1 cellular context compared by ENCODE assay signal in the genomic region with DNA sequence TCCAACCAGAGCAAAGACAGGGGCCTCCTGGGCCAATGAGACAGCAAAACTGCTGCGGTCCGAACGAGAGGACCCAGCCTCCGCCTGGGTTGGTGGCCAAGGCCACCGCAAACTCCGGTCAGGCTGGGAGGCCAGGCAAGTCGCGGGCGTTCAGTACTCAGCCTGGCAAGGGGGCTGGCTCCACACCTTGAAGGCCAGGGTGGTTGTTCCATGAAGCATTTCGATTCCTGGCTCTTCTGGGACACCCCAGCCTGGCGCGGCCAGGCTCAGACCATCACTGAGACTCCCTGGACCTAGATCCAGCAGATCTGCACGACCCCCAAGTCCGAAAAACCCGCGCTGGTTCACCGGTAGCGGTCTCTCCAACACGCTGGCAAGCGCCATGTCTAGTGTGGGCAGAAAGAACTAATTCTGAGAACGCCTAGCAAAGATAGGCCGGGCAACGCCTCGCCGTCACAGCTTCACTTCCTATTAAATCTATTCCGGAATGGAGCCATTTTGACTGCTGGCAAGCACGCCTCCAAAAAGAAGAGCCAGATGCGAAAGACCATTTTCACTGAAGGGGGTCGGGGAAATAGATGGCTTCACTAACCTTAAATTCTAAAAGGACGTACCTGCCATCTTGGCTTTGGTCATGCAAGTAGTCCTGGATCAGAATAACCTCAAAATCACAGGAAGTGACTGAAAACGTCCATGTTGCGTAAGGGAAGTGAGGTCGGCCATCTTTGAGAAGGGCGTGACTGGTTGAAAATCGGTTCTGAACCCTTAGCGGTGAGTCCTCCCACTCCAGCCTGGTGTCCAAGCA.
TF ChIP-seq lines count a peak whose summit lies in the region.

A gene (minus strand): TSS at position 403 of the 805 bp plus-strand sequence. CDS start 19 bp downstream, at position 384.

TF ChIP-seq in H1, 55 proteins besides CTCF, POLR2A, EP300 and RAD21 (continued from another document):
- TF ChIP-seq TBP (IDR thresholded peaks at IDR 0.05; ENCODE audit: low read depth, low read length) (peak; percentile 77), TAF1 (IDR thresholded peaks at IDR 0.05; ENCODE audit: low read depth, low read length) (peak; percentile 97), GTF2F1 (IDR thresholded peaks at IDR 0.05; ENCODE audit: borderline replicate concordance, low read depth, low read length) (no peak), CHD2 (IDR thresholded peaks at IDR 0.05; ENCODE audit: low read length) (no peak), KDM4A (IDR thresholded peaks at IDR 0.05; ENCODE audit: low read depth, low read length, severe bottlenecking) (peak; percentile 42), CBX5 (IDR thresholded peaks at IDR 0.05; ENCODE audit: low read depth, low read length) (no peak), RXRA (IDR thresholded peaks at IDR 0.05; ENCODE audit: insufficient read depth, low read depth, low read length) (no peak), POLR2AphosphoS5 (IDR thresholded peaks at IDR 0.05; ENCODE audit: low read depth, low read length) (peak; percentile 31), KDM1A (IDR thresholded peaks at IDR 0.05; ENCODE audit: borderline replicate concordance, low read length) (no peak), POU5F1 (IDR thresholded peaks at IDR 0.05; ENCODE audit: low read depth, low read length) (no peak), RNF2 (IDR thresholded peaks at IDR 0.05; ENCODE audit: borderline replicate concordance, low read depth, low read length, missing control alignments, poor library complexity, severe bottlenecking) (no peak), ZNF274 (IDR thresholded peaks at IDR 0.05; ENCODE audit: borderline replicate concordance, extremely low read depth, low read length) (no peak), GABPA (IDR thresholded peaks at IDR 0.05; ENCODE audit: borderline replicate concordance, insufficient read depth, low read length) (no peak), SRF (IDR thresholded peaks at IDR 0.05; ENCODE audit: low read depth, low read length) (no peak), BRCA1 (IDR thresholded peaks at IDR 0.05; ENCODE audit: low read depth, low read length) (no peak), JUND (IDR thresholded peaks at IDR 0.05; ENCODE audit: low read length) (no peak), NANOG (IDR thresholded peaks at IDR 0.05; ENCODE audit: insufficient read depth, low read depth, low read length, poor library complexity, severe bottlenecking) (no peak), SP2 (IDR thresholded peaks at IDR 0.05; ENCODE audit: low read length) (no peak), HDAC2 (IDR thresholded peaks at IDR 0.05; ENCODE audit: borderline replicate concordance in 1 of 2, low read depth in 2 of 2, low read length in 2 of 2) (no peak; a peak in 1 of 4 replicates), JUN (IDR thresholded peaks at IDR 0.05; ENCODE audit: low read depth, low read length) (no peak), EGR1 (IDR thresholded peaks at IDR 0.05; ENCODE audit: borderline replicate concordance, low read depth, low read length) (no peak), TAF7 (optimal IDR thresholded peaks at IDR 0.05; ENCODE audit: borderline replicate concordance, low read depth, low read length) (peak; percentile 92), SIX5 (IDR thresholded peaks at IDR 0.05; ENCODE audit: low read depth, low read length) (peak; percentile 74), SIRT6 (IDR thresholded peaks at IDR 0.05; ENCODE audit: low read length) (no peak), KDM5A (IDR thresholded peaks at IDR 0.05; ENCODE audit: low read length) (peak; percentile 77), CHD1 (IDR thresholded peaks at IDR 0.05; ENCODE audit: low read depth, low read length) (no peak), SIN3A (conservative IDR thresholded peaks at IDR 0.05 in 1 of 2, IDR thresholded peaks at IDR 0.05 in 1 of 2; ENCODE audit: low read depth in 1 of 2, low read length in 2 of 2) (no peak; a peak in 2 of 4 replicates), MAFK (IDR thresholded peaks at IDR 0.05; ENCODE audit: low read depth, low read length) (peak; percentile 67), CREB1 (IDR thresholded peaks at IDR 0.05) (peak; percentile 78), FOSL1 (IDR thresholded peaks at IDR 0.05; ENCODE audit: insufficient read depth, low read depth, low read length) (no peak), TCF12 (IDR thresholded peaks at IDR 0.05; ENCODE audit: low read depth, low read length) (no peak), PHF8 (conservative IDR thresholded peaks at IDR 0.05; ENCODE audit: low read depth, low read length) (peak; percentile 92), BCL11A (IDR thresholded peaks at IDR 0.05; ENCODE audit: low read depth in 2 of 2, low read length in 2 of 2) (no peak), ASH2L (IDR thresholded peaks at IDR 0.05; ENCODE audit: low read length) (peak; percentile 67), BACH1 (IDR thresholded peaks at IDR 0.05; ENCODE audit: low read length) (no peak), EZH2 (IDR thresholded peaks at IDR 0.05; ENCODE audit: low read depth, low read length, severe bottlenecking) (no peak), CBX8 (IDR thresholded peaks at IDR 0.05; ENCODE audit: borderline replicate concordance, low read depth, low read length) (no peak)
- TF ChIP-seq, protein P1, sequence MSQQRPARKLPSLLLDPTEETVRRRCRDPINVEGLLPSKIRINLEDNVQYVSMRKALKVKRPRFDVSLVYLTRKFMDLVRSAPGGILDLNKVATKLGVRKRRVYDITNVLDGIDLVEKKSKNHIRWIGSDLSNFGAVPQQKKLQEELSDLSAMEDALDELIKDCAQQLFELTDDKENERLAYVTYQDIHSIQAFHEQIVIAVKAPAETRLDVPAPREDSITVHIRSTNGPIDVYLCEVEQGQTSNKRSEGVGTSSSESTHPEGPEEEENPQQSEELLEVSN (IDR thresholded peaks at IDR 0.05), result no peak
- TF ChIP-seq, protein P2, sequence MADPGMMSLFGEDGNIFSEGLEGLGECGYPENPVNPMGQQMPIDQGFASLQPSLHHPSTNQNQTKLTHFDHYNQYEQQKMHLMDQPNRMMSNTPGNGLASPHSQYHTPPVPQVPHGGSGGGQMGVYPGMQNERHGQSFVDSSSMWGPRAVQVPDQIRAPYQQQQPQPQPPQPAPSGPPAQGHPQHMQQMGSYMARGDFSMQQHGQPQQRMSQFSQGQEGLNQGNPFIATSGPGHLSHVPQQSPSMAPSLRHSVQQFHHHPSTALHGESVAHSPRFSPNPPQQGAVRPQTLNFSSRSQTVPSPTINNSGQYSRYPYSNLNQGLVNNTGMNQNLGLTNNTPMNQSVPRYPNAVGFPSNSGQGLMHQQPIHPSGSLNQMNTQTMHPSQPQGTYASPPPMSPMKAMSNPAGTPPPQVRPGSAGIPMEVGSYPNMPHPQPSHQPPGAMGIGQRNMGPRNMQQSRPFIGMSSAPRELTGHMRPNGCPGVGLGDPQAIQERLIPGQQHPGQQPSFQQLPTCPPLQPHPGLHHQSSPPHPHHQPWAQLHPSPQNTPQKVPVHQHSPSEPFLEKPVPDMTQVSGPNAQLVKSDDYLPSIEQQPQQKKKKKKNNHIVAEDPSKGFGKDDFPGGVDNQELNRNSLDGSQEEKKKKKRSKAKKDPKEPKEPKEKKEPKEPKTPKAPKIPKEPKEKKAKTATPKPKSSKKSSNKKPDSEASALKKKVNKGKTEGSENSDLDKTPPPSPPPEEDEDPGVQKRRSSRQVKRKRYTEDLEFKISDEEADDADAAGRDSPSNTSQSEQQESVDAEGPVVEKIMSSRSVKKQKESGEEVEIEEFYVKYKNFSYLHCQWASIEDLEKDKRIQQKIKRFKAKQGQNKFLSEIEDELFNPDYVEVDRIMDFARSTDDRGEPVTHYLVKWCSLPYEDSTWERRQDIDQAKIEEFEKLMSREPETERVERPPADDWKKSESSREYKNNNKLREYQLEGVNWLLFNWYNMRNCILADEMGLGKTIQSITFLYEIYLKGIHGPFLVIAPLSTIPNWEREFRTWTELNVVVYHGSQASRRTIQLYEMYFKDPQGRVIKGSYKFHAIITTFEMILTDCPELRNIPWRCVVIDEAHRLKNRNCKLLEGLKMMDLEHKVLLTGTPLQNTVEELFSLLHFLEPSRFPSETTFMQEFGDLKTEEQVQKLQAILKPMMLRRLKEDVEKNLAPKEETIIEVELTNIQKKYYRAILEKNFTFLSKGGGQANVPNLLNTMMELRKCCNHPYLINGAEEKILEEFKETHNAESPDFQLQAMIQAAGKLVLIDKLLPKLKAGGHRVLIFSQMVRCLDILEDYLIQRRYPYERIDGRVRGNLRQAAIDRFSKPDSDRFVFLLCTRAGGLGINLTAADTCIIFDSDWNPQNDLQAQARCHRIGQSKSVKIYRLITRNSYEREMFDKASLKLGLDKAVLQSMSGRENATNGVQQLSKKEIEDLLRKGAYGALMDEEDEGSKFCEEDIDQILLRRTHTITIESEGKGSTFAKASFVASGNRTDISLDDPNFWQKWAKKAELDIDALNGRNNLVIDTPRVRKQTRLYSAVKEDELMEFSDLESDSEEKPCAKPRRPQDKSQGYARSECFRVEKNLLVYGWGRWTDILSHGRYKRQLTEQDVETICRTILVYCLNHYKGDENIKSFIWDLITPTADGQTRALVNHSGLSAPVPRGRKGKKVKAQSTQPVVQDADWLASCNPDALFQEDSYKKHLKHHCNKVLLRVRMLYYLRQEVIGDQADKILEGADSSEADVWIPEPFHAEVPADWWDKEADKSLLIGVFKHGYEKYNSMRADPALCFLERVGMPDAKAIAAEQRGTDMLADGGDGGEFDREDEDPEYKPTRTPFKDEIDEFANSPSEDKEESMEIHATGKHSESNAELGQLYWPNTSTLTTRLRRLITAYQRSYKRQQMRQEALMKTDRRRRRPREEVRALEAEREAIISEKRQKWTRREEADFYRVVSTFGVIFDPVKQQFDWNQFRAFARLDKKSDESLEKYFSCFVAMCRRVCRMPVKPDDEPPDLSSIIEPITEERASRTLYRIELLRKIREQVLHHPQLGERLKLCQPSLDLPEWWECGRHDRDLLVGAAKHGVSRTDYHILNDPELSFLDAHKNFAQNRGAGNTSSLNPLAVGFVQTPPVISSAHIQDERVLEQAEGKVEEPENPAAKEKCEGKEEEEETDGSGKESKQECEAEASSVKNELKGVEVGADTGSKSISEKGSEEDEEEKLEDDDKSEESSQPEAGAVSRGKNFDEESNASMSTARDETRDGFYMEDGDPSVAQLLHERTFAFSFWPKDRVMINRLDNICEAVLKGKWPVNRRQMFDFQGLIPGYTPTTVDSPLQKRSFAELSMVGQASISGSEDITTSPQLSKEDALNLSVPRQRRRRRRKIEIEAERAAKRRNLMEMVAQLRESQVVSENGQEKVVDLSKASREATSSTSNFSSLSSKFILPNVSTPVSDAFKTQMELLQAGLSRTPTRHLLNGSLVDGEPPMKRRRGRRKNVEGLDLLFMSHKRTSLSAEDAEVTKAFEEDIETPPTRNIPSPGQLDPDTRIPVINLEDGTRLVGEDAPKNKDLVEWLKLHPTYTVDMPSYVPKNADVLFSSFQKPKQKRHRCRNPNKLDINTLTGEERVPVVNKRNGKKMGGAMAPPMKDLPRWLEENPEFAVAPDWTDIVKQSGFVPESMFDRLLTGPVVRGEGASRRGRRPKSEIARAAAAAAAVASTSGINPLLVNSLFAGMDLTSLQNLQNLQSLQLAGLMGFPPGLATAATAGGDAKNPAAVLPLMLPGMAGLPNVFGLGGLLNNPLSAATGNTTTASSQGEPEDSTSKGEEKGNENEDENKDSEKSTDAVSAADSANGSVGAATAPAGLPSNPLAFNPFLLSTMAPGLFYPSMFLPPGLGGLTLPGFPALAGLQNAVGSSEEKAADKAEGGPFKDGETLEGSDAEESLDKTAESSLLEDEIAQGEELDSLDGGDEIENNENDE (IDR thresholded peaks at IDR 0.05; ENCODE audit: insufficient replicate concordance, low read length), result no peak
- TF ChIP-seq, protein P3, sequence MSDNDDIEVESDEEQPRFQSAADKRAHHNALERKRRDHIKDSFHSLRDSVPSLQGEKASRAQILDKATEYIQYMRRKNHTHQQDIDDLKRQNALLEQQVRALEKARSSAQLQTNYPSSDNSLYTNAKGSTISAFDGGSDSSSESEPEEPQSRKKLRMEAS (IDR thresholded peaks at IDR 0.05), result no peak; the same call in 1 of the 2 replicates
- TF ChIP-seq, protein P4, sequence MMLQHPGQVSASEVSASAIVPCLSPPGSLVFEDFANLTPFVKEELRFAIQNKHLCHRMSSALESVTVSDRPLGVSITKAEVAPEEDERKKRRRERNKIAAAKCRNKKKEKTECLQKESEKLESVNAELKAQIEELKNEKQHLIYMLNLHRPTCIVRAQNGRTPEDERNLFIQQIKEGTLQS (IDR thresholded peaks at IDR 0.05; ENCODE audit: insufficient read depth, low read depth, low read length), result no peak
